15 cellular contexts compared by ENCODE assay signal in the genomic region with DNA sequence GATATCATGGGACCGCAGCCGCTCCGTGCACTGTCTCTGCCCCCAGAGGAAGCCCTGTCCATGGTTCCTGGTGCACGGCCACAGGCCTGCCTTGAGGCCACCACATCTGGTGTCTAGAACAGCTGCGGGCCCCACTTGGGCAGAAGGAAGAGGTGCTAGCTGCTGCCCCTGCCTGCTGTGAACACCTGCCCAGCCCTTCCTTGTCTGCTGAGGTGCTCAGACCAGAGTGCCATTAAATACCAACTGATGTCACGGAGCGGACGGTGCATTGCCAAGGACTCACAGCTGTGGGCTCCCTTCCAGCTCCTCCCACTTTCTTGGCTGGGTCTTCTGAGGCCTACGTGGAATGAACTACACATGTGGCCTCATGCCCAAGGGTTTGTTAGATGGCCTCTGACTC.
DNase-seq lines count a peak whose midpoint lies in the region; ATAC-seq, FAIRE-seq and TF ChIP-seq lines count a peak whose summit lies in the region.
"Had no signal": no experiment of that assay in that cellular context is flagged by ENCODE, and none has a peak within 500 bp of the region (broad histone marks: within the 10 kb centered on the region; RNA-seq: fewer than 3 reads in every experiment).

No MANE protein-coding gene starts in this region.

- no peak for FAIRE-seq in D721Med (lab: Jason Lieb, UNC)
- FAIRE-seq: keratinocyte had no signal

- peaks cover 4% of the 10 kb centered on the region for H3K27me3 Mint-ChIP-seq in nephron (ENCODE audit: low read depth)
- H3K27me3 Mint-ChIP-seq: activated CD4-positive, alpha-beta T cell treated with anti-CD3 and anti-CD28 coated beads, Interleukin-2, amount 10 ng/mL, durations not matched to agents 7 days and 5 days; activated naive CD8-positive, alpha-beta T cell treated with anti-CD3 and anti-CD28 coated beads, Interleukin-2, amount 50 U/mL, for 24 hours; progenitor cell of endocrine pancreas had no signal

- peak overlapping the region in 2 of 3 experiments; percentile 45 to 92 for H3K27ac Mint-ChIP-seq in nephron
- H3K27ac Mint-ChIP-seq: activated CD4-positive, alpha-beta T cell treated with anti-CD3 and anti-CD28 coated beads, Interleukin-2, amount 10 ng/mL, durations not matched to agents 7 days and 5 days; activated naive CD8-positive, alpha-beta T cell treated with anti-CD3 and anti-CD28 coated beads, Interleukin-2, amount 50 U/mL, for 24 hours; HFFc6 had no signal

- TF ChIP-seq CTCF in nephron (IDR thresholded peaks at IDR 0.05; ENCODE audit: unreplicated experiment in 3 of 3) (no peak), D721Med (IDR thresholded peaks at IDR 0.05; ENCODE audit: insufficient read depth, missing control alignments) (no peak)

- H3K36me3 Mint-ChIP-seq in nephron (ENCODE audit: low read depth), result no peaks in the 10 kb centered on the region

- peak; percentile 5 for ATAC-seq in HG02981 (IDR thresholded peaks at IDR 0.05; ENCODE audit: unreplicated experiment)
- ATAC-seq in GM19035 (IDR thresholded peaks at IDR 0.05; ENCODE audit: unreplicated experiment), result no peak
- ATAC-seq: activated naive CD8-positive, alpha-beta T cell treated with anti-CD3 and anti-CD28 coated beads, Interleukin-2, amount 50 U/mL, for 24 hours had no signal

- H3K4me1 Mint-ChIP-seq in nephron, result peaks cover 37% of the 10 kb centered on the region

- no peak overlapping the region for H3K4me3 Mint-ChIP-seq in nephron
- H3K4me3 Mint-ChIP-seq: activated CD4-positive, alpha-beta T cell treated with anti-CD3 and anti-CD28 coated beads, Interleukin-2, amount 10 ng/mL, durations not matched to agents 7 days and 5 days; activated naive CD8-positive, alpha-beta T cell treated with anti-CD3 and anti-CD28 coated beads, Interleukin-2, amount 50 U/mL, for 24 hours; HFFc6 had no signal

- no peaks in the 10 kb centered on the region for H3K9me3 Mint-ChIP-seq in nephron
- H3K9me3 Mint-ChIP-seq: activated CD4-positive, alpha-beta T cell treated with anti-CD3 and anti-CD28 coated beads, Interleukin-2, amount 10 ng/mL, durations not matched to agents 7 days and 5 days; activated naive CD8-positive, alpha-beta T cell treated with anti-CD3 and anti-CD28 coated beads, Interleukin-2, amount 50 U/mL, for 24 hours; HFFc6 had no signal

- peak; percentile 91 for DNase-seq in DMS79 (lab: John Stamatoyannopoulos, UW)
- peak; percentile 19 for DNase-seq in amniotic epithelial cell (ENCODE audit: low read depth)
- DNase-seq in midbrain (lab: John Stamatoyannopoulos, UW), result no peak
- DNase-seq in D721Med (ENCODE audit: insufficient read length, low spot score), result no peak
- DNase-seq in GM03348 (ENCODE audit: low spot score), result no peak
- DNase-seq: activated CD4-positive, alpha-beta T cell treated with anti-CD3 and anti-CD28 coated beads, Interleukin-2, amount 10 ng/mL, durations not matched to agents 7 days and 5 days; activated naive CD8-positive, alpha-beta T cell treated with anti-CD3 and anti-CD28 coated beads, Interleukin-2, amount 50 U/mL, for 24 hours; EL; HFFc6; upper lobe of left lung had no signal

Comparison
In these comparisons a context has a peak if more than half of its experiments do, and no peak if none do; other contexts are left out.
1. DNase-seq: peak in DMS79 (single experiment) and amniotic epithelial cell (single experiment); none in midbrain (single experiment), D721Med (single experiment) and GM03348 (single experiment).